ENCODE assay signal across 1 cellular context in the genomic region with DNA sequence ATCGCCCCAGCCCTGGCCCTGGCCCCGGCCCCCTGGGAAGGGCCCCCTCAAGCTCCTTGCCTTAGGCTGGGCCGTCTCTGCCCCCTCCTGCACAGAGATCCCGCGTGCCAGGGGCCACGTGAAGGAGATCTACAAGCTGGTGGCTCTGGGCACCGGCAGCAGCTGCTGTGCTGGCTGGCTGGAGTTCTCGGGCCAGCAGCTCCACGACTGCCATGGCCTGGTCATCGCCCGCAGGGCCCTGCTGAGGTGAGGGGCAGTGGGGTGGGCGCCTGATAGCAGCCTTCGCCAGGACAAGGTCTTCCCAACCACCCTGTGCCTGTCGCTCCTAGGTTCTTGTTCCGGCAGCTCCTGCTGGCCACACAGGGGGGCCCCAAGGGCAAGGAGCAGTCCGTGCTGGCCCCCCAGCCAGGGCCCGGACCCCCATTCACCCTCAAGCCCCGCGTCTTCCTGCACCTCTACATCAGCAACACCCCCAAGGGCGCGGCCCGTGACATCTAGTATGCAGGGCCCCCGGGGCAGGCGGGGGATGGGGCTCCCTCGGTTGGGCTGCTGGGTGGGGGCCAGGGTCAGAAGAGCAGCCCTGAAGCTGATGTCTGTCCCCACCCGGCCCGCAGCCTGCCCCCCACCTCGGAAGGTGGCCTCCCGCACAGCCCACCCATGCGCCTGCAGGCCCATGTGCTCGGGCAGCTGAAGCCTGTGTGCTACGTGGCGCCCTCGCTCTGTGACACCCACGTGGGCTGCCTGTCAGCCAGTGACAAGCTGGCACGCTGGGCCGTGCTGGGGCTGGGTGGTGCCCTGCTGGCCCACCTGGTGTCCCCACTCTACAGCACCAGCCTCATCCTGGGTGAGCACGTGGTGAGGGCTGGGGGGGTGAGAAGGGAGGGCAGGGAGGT.
TF ChIP-seq lines count a peak whose summit lies in the region.

No MANE protein-coding gene starts in this region.

TF ChIP-seq in GM23338, 12 proteins besides CTCF, POLR2A, EP300 and RAD21:
- TF ChIP-seq REST (IDR thresholded peaks at IDR 0.05; ENCODE audit: unreplicated experiment) = no peak
- TF ChIP-seq, protein P1, sequence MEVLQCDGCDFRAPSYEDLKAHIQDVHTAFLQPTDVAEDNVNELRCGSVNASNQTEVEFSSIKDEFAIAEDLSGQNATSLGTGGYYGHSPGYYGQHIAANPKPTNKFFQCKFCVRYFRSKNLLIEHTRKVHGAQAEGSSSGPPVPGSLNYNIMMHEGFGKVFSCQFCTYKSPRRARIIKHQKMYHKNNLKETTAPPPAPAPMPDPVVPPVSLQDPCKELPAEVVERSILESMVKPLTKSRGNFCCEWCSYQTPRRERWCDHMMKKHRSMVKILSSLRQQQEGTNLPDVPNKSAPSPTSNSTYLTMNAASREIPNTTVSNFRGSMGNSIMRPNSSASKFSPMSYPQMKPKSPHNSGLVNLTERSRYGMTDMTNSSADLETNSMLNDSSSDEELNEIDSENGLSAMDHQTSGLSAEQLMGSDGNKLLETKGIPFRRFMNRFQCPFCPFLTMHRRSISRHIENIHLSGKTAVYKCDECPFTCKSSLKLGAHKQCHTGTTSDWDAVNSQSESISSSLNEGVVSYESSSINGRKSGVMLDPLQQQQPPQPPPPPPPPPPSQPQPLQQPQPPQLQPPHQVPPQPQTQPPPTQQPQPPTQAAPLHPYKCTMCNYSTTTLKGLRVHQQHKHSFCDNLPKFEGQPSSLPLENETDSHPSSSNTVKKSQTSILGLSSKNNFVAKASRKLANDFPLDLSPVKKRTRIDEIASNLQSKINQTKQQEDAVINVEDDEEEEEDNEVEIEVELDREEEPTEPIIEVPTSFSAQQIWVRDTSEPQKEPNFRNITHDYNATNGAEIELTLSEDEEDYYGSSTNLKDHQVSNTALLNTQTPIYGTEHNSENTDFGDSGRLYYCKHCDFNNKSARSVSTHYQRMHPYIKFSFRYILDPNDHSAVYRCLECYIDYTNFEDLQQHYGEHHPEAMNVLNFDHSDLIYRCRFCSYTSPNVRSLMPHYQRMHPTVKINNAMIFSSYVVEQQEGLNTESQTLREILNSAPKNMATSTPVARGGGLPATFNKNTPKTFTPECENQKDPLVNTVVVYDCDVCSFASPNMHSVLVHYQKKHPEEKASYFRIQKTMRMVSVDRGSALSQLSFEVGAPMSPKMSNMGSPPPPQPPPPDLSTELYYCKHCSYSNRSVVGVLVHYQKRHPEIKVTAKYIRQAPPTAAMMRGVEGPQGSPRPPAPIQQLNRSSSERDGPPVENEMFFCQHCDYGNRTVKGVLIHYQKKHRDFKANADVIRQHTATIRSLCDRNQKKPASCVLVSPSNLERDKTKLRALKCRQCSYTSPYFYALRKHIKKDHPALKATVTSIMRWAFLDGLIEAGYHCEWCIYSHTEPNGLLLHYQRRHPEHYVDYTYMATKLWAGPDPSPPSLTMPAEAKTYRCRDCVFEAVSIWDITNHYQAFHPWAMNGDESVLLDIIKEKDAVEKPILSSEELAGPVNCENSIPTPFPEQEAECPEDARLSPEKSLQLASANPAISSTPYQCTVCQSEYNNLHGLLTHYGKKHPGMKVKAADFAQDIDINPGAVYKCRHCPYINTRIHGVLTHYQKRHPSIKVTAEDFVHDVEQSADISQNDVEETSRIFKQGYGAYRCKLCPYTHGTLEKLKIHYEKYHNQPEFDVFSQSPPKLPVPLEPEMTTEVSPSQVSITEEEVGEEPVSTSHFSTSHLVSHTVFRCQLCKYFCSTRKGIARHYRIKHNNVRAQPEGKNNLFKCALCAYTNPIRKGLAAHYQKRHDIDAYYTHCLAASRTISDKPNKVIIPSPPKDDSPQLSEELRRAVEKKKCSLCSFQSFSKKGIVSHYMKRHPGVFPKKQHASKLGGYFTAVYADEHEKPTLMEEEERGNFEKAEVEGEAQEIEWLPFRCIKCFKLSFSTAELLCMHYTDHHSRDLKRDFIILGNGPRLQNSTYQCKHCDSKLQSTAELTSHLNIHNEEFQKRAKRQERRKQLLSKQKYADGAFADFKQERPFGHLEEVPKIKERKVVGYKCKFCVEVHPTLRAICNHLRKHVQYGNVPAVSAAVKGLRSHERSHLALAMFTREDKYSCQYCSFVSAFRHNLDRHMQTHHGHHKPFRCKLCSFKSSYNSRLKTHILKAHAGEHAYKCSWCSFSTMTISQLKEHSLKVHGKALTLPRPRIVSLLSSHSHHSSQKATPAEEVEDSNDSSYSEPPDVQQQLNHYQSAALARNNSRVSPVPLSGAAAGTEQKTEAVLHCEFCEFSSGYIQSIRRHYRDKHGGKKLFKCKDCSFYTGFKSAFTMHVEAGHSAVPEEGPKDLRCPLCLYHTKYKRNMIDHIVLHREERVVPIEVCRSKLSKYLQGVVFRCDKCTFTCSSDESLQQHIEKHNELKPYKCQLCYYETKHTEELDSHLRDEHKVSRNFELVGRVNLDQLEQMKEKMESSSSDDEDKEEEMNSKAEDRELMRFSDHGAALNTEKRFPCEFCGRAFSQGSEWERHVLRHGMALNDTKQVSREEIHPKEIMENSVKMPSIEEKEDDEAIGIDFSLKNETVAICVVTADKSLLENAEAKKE (CRISPR knock-in tag; IDR thresholded peaks at IDR 0.05) = no peak
- no peak for TF ChIP-seq NANOG (IDR thresholded peaks at IDR 0.05; ENCODE audit: borderline replicate concordance)
- TF ChIP-seq ZNF114 (CRISPR knock-in tag; IDR thresholded peaks at IDR 0.05) = no peak
- no peak for TF ChIP-seq STAT1 (IDR thresholded peaks at IDR 0.05; ENCODE audit: unreplicated experiment)
- TF ChIP-seq EZH2 (IDR thresholded peaks at IDR 0.05; ENCODE audit: low read depth, unreplicated experiment) = no peak
- no peak for TF ChIP-seq JUNB (IDR thresholded peaks at IDR 0.05; ENCODE audit: unreplicated experiment)
- no peak for TF ChIP-seq EZH2phosphoT487 (IDR thresholded peaks at IDR 0.05; ENCODE audit: unreplicated experiment)
- TF ChIP-seq POLR2AphosphoS5 (IDR thresholded peaks at IDR 0.05; ENCODE audit: low read depth) = no peak
- no peak for TF ChIP-seq ETS1 (IDR thresholded peaks at IDR 0.05)
- TF ChIP-seq ZNF331 (CRISPR knock-in tag; IDR thresholded peaks at IDR 0.05; ENCODE audit: low read depth) = no peak
- no peak for TF ChIP-seq CREB1 (CRISPR knock-in tag; IDR thresholded peaks at IDR 0.05; ENCODE audit: low read depth)
